18 cellular contexts compared by ENCODE assay signal in genomic region chr3:17013050-17013449, GRCh38.
DNase-seq lines count a peak whose midpoint lies in the region; ATAC-seq and TF ChIP-seq lines count a peak whose summit lies in the region.
"Had no signal": no experiment of that assay in that cellular context is flagged by ENCODE, and none has a peak within 500 bp of the region (broad histone marks: within the 10 kb centered on the region; RNA-seq: fewer than 3 reads in every experiment).

No MANE protein-coding gene starts in this region.

- H3K27me3 Mint-ChIP-seq in Caco-2 (ENCODE audit: insufficient read depth, unreplicated experiment), result no peaks in the 10 kb centered on the region
- H3K27me3 Mint-ChIP-seq in GM23338 (ENCODE audit: insufficient read depth, low read depth, poor library complexity), result no peaks in the 10 kb centered on the region
- no peaks in the 10 kb centered on the region for H3K27me3 Mint-ChIP-seq in nephron (ENCODE audit: low read depth)
- H3K27me3 Mint-ChIP-seq in chondrocyte (ENCODE audit: low read depth), result no peaks in the 10 kb centered on the region
- H3K27me3 Mint-ChIP-seq: activated CD4-positive, alpha-beta memory T cell treated with anti-CD3 and anti-CD28 coated beads for 36 hours had no signal

- DNase-seq in Caco-2 (no peak), GM23338 (ENCODE audit: low spot score) (no peak), body of pancreas (no peak), chondrocyte (ENCODE audit: low spot score) (no peak), iPS-NIHi11 (ENCODE audit: low spot score) (no peak), NK-92 (lab: John Stamatoyannopoulos, UW; ENCODE audit: unreplicated experiment) (no peak)
- DNase-seq: activated CD4-positive, alpha-beta memory T cell treated with anti-CD3 and anti-CD28 coated beads for 36 hours; activated naive CD4-positive, alpha-beta T cell treated with anti-CD3 and anti-CD28 coated beads, Interleukin-2, amount 50 U/mL, for 16 hours; activated T-cell treated with anti-CD3 and anti-CD28 coated beads, Interleukin-2, amount 50 U/mL, for 4 hours; immature natural killer cell; MG63; NCI-H146; NCI-H446 treated with DMSO at 0.1 percent for 48 hours had no signal

- H3K27ac ChIP-seq in GM23338 (ENCODE audit: low read depth) (no peak overlapping the region), body of pancreas (peak overlapping the region in 3 of 4 donors; percentile 68 to 78 (median 76))
- H3K27ac ChIP-seq: skin epidermis, VCaP had no signal

- no peak overlapping the region for H3K4me2 ChIP-seq in GM23338

- peaks cover 7% of the 10 kb centered on the region for H3K9me2 ChIP-seq in GM23338 (ENCODE audit: insufficient read depth)

- H4K20me1 ChIP-seq in GM23338 (replicated peaks; ENCODE audit: insufficient read depth), result no peaks in the 10 kb centered on the region; the same call in 1 of the 2 replicates

- H3K27me3 ChIP-seq in Caco-2 (replicated peaks; ENCODE audit: control insufficient read depth, insufficient read depth, low read length) (no peaks in the 10 kb centered on the region), GM23338 (ENCODE audit: insufficient read depth) (no peaks in the 10 kb centered on the region), body of pancreas (no peaks in the 10 kb centered on the region)
- H3K27me3 ChIP-seq: MG63 had no signal

- H3K4me3 Mint-ChIP-seq in Caco-2 (ENCODE audit: unreplicated experiment) (no peak overlapping the region), GM23338 (no peak overlapping the region), nephron (no peak overlapping the region), chondrocyte (ENCODE audit: unreplicated experiment) (no peak overlapping the region)
- H3K4me3 Mint-ChIP-seq: activated CD4-positive, alpha-beta memory T cell treated with anti-CD3 and anti-CD28 coated beads for 36 hours; activated T-cell treated with anti-CD3 and anti-CD28 coated beads, Interleukin-2, amount 50 U/mL, for 4 hours had no signal

- H3K27ac Mint-ChIP-seq in Caco-2 (ENCODE audit: unreplicated experiment) (peak overlapping the region; percentile 9), GM23338 (no peak overlapping the region), nephron (peak overlapping the region in 2 of 3 experiments; percentile 34 to 76), chondrocyte (ENCODE audit: unreplicated experiment) (no peak overlapping the region)
- H3K27ac Mint-ChIP-seq: activated CD4-positive, alpha-beta memory T cell treated with anti-CD3 and anti-CD28 coated beads for 36 hours had no signal

- ATAC-seq in GM23338 (peak; percentile 40; the same call in 2 of the 3 replicates), body of pancreas (no peak), HG03432 (IDR thresholded peaks at IDR 0.05; ENCODE audit: unreplicated experiment) (no peak)
- ATAC-seq: activated T-cell treated with anti-CD3 and anti-CD28 coated beads, Interleukin-2, amount 50 U/mL, for 4 hours; Right ventricle myocardium inferior had no signal

- POLR2A ChIA-PET in Caco-2 (lab: Charles Lee), result no interaction called here

- no peaks in the 10 kb centered on the region for H3F3A ChIP-seq in GM23338 (replicated peaks; ENCODE audit: low read depth)

- H3K4me1 Mint-ChIP-seq in Caco-2 (ENCODE audit: low read depth, unreplicated experiment), result peaks cover 21% of the 10 kb centered on the region
- H3K4me1 Mint-ChIP-seq in GM23338, result peaks cover 10% of the 10 kb centered on the region
- H3K4me1 Mint-ChIP-seq in nephron, result peaks cover 7% of the 10 kb centered on the region
- H3K4me1 Mint-ChIP-seq in chondrocyte (ENCODE audit: low read depth), result no peaks in the 10 kb centered on the region

- TF ChIP-seq CTCF in Caco-2 (IDR thresholded peaks at IDR 0.05; ENCODE audit: insufficient read depth in 1 of 2, low read depth in 1 of 2, low read length in 1 of 2, severe bottlenecking in 1 of 2, unreplicated experiment in 1 of 2) (no peak), GM23338 (conservative IDR thresholded peaks at IDR 0.05; ENCODE audit: low read depth in 2 of 2) (no peak), body of pancreas (IDR thresholded peaks at IDR 0.05) (no peak), nephron (IDR thresholded peaks at IDR 0.05; ENCODE audit: unreplicated experiment in 3 of 3) (no peak), chondrocyte (IDR thresholded peaks at IDR 0.05) (no peak)

- WGBS in body of pancreas, 2 donors, result 63 to 64% methylated on average over 2 of the region's 2 CpGs

- H3K9me3 Mint-ChIP-seq in Caco-2 (ENCODE audit: unreplicated experiment) (no peaks in the 10 kb centered on the region), GM23338 (no peaks in the 10 kb centered on the region), nephron (no peaks in the 10 kb centered on the region), chondrocyte (ENCODE audit: low read depth) (no peaks in the 10 kb centered on the region)
- H3K9me3 Mint-ChIP-seq: activated CD4-positive, alpha-beta memory T cell treated with anti-CD3 and anti-CD28 coated beads for 36 hours; activated T-cell treated with anti-CD3 and anti-CD28 coated beads, Interleukin-2, amount 50 U/mL, for 4 hours; immature natural killer cell had no signal

- H3K4me1 ChIP-seq in Caco-2 (peaks cover 25% of the 10 kb centered on the region), GM23338 (ENCODE audit: insufficient read depth) (no peaks in the 10 kb centered on the region), body of pancreas (peaks cover 54% of the 10 kb centered on the region)

- H2AFZ ChIP-seq in GM23338, result no peak overlapping the region

- no TSS peak for BruUV-seq in Caco-2 (replicated peaks; lab: Mats Ljungman, UMichigan)

- H3K36me3 Mint-ChIP-seq in Caco-2 (ENCODE audit: insufficient read depth, unreplicated experiment) (no peaks in the 10 kb centered on the region), GM23338 (ENCODE audit: low read depth) (no peaks in the 10 kb centered on the region), nephron (ENCODE audit: low read depth) (peaks cover 4% of the 10 kb centered on the region), chondrocyte (ENCODE audit: low read depth) (no peaks in the 10 kb centered on the region)

- CTCF ChIA-PET in Caco-2 (lab: Charles Lee), result interaction anchor here (0.6 kb wide), 1 partner anchor 120 kb away, joined by 8 read pairs; no protein-coding TSS in a partner anchor

- H3K36me3 ChIP-seq in Caco-2 (ENCODE audit: control insufficient read depth, insufficient read depth, low read length) (no peaks in the 10 kb centered on the region), GM23338 (ENCODE audit: insufficient read depth) (no peaks in the 10 kb centered on the region), body of pancreas (replicated peaks in 1 of 2; ENCODE audit: insufficient read depth in 1 of 2, low read depth in 2 of 2) (no peaks in the 10 kb centered on the region)
- H3K36me3 ChIP-seq: MG63 had no signal

- H3K4me3 ChIP-seq in Caco-2 (ENCODE audit: low read depth, low read length) (no peak overlapping the region), GM23338 (no peak overlapping the region), body of pancreas (no peak overlapping the region)
- H3K4me3 ChIP-seq: MG63, skin epidermis had no signal

- intact Hi-C loops in Caco-2 (cut with micrococcal nuclease; ENCODE audit: unreplicated experiment), result no loop called here
- intact Hi-C loops in body of pancreas (cut with DNase I), result no loop called here

- no peaks in the 10 kb centered on the region for H3K79me2 ChIP-seq in GM23338 (replicated peaks; ENCODE audit: insufficient read depth)

- TF ChIP-seq POLR2A in body of pancreas (IDR thresholded peaks at IDR 0.05), result no peak

- H3K9me3 ChIP-seq in Caco-2, result no peaks in the 10 kb centered on the region
- H3K9me3 ChIP-seq in body of pancreas, result no peaks in the 10 kb centered on the region
- H3K9me3 ChIP-seq: MG63 had no signal

TF ChIP-seq in GM23338, 12 proteins besides CTCF, POLR2A, EP300 and RAD21:
- no peak for TF ChIP-seq EZH2 (IDR thresholded peaks at IDR 0.05; ENCODE audit: low read depth, unreplicated experiment)

Comparison
In these comparisons a context has a peak if more than half of its experiments do, and no peak if none do; other contexts are left out.
1. H3K27ac Mint-ChIP-seq: peak in Caco-2 (single experiment) and nephron (2 of 3); none in GM23338 (single experiment) and chondrocyte (single experiment).